Comparison of ENCODE assay signal across 1 cellular context in genomic region chr12:57111046-57111698, GRCh38.
TF ChIP-seq lines count a peak whose summit lies in the region.

TSS of gene STAT6 (minus strand) at chr12:57111362. CDS start at chr12:57108278, 3,084 bp downstream.

TF ChIP-seq in K562, 482 proteins besides CTCF, POLR2A, EP300 and RAD21 (continued from another document and continues in another):
- no peak for TF ChIP-seq SMARCC2 (IDR thresholded peaks at IDR 0.05; ENCODE audit: low read depth)
- no peak for TF ChIP-seq CBX5 (IDR thresholded peaks at IDR 0.05; ENCODE audit: borderline replicate concordance, low read depth)
- TF ChIP-seq RBBP5 (IDR thresholded peaks at IDR 0.05; ENCODE audit: borderline replicate concordance, insufficient read depth, low read length, poor library complexity, severe bottlenecking): no peak
- TF ChIP-seq ZNF175 (CRISPR knock-in tag; IDR thresholded peaks at IDR 0.05; ENCODE audit: low read depth): no peak; the same call in 1 of the 2 replicates
- no peak for TF ChIP-seq RBM22 (IDR thresholded peaks at IDR 0.05; ENCODE audit: low read depth, low read length, poor library complexity, severe bottlenecking)
- no peak for TF ChIP-seq SMAD3 (CRISPR knock-in tag; conservative IDR thresholded peaks at IDR 0.05)
- TF ChIP-seq FOXA1 (IDR thresholded peaks at IDR 0.05; ENCODE audit: borderline replicate concordance): no peak
- TF ChIP-seq MLX (CRISPR knock-in tag; conservative IDR thresholded peaks at IDR 0.05): no peak
- TF ChIP-seq E2F1 (CRISPR knock-in tag; IDR thresholded peaks at IDR 0.05): no peak
- no peak for TF ChIP-seq ZNF12 (CRISPR knock-in tag; IDR thresholded peaks at IDR 0.05)
- TF ChIP-seq ZNF146 (CRISPR knock-in tag; IDR thresholded peaks at IDR 0.05; ENCODE audit: unreplicated experiment): no peak
- TF ChIP-seq ZNF384 (IDR thresholded peaks at IDR 0.05; ENCODE audit: low read depth, low read length): no peak
- TF ChIP-seq CEBPZ (IDR thresholded peaks at IDR 0.05; ENCODE audit: borderline replicate concordance, low read depth, low read length): no peak
- 0 out of 2 replicates have a peak, but pooled peaks have one; percentile 37 for TF ChIP-seq ZKSCAN1 (IDR thresholded peaks at IDR 0.05; ENCODE audit: low read depth, low read length)
- TF ChIP-seq OTX1 (CRISPR knock-in tag; IDR thresholded peaks at IDR 0.05): peak; percentile 88
- no peak; the same call in 1 of the 2 replicates for TF ChIP-seq ZNF407 (IDR thresholded peaks at IDR 0.05; ENCODE audit: low read depth)
- TF ChIP-seq NCOA4 (IDR thresholded peaks at IDR 0.05; ENCODE audit: partially characterized antibody): no peak
- no peak for TF ChIP-seq MAX (CRISPR knock-in tag; IDR thresholded peaks at IDR 0.05)
- no peak for TF ChIP-seq NUFIP1 (IDR thresholded peaks at IDR 0.05; ENCODE audit: partially characterized antibody)
- peak; percentile 60 for TF ChIP-seq BRD9 (IDR thresholded peaks at IDR 0.05; ENCODE audit: low read depth, partially characterized antibody)
- no peak for TF ChIP-seq WHSC1 (IDR thresholded peaks at IDR 0.05; ENCODE audit: low read length)
- TF ChIP-seq ZNF23 (CRISPR knock-in tag; IDR thresholded peaks at IDR 0.05): no peak
- no peak for TF ChIP-seq KDM4B (IDR thresholded peaks at IDR 0.05; ENCODE audit: borderline replicate concordance in 2 of 2, low read depth in 1 of 2)
- TF ChIP-seq ARNT (IDR thresholded peaks at IDR 0.05): peak; percentile 40 to 64; a peak in 1 of 4 replicates
- no peak for TF ChIP-seq JUNB (CRISPR knock-in tag; conservative IDR thresholded peaks at IDR 0.05)
- TF ChIP-seq ELF1 (tag; IDR thresholded peaks at IDR 0.05): peak; percentile 57
- no peak for TF ChIP-seq POLR3G (IDR thresholded peaks at IDR 0.05; ENCODE audit: extremely low read depth, insufficient read length, insufficient replicate concordance)
- TF ChIP-seq GABPB1 (CRISPR knock-in tag; IDR thresholded peaks at IDR 0.05): no peak; the same call in 1 of the 2 replicates
- TF ChIP-seq ZNF655 (CRISPR knock-in tag; IDR thresholded peaks at IDR 0.05): no peak
- TF ChIP-seq FOSL1 (tag; conservative IDR thresholded peaks at IDR 0.05): no peak
- no peak; a peak in 1 of 4 replicates for TF ChIP-seq FOXA3 (CRISPR knock-in tag; conservative IDR thresholded peaks at IDR 0.05 in 1 of 2, IDR thresholded peaks at IDR 0.05 in 1 of 2)
- no peak for TF ChIP-seq E4F1 (CRISPR knock-in tag; IDR thresholded peaks at IDR 0.05; ENCODE audit: borderline replicate concordance)
- TF ChIP-seq RERE (CRISPR knock-in tag; IDR thresholded peaks at IDR 0.05; ENCODE audit: borderline replicate concordance): no peak
